1 cellular context compared by ENCODE assay signal in the genomic region with DNA sequence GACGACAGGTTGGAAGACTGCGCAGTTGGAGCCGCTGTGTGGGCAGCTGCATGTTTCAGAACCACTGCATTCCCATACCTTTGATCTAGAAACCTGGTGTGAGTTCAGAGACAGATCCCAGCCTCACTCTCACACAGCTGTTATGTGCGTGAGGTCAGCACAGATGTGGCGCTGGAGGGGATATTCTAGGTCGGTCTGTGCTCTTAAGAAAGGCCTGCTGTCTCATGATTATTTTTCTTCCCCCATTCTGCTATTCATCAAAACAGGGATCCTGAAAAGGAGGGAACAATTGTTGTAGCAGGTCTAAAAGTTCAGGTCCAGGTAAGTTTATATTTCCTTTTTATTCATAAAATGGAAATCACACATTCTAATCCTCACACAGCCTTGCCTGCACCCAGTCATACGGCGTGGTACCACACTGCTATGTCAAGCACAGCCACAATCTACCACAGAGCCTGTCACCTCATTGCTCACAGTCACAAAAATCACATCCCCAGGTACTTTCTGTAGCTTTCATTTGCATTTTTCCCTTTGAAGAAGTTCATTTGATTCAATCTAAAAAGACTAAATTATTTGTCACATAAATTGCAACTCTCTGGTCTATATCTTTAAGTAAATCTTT.
TF ChIP-seq lines count a peak whose summit lies in the region.

No MANE protein-coding gene starts in this region.

TF ChIP-seq in A549, 52 proteins besides CTCF, POLR2A, EP300 and RAD21 (continued from another document):
- TF ChIP-seq, protein P1, sequence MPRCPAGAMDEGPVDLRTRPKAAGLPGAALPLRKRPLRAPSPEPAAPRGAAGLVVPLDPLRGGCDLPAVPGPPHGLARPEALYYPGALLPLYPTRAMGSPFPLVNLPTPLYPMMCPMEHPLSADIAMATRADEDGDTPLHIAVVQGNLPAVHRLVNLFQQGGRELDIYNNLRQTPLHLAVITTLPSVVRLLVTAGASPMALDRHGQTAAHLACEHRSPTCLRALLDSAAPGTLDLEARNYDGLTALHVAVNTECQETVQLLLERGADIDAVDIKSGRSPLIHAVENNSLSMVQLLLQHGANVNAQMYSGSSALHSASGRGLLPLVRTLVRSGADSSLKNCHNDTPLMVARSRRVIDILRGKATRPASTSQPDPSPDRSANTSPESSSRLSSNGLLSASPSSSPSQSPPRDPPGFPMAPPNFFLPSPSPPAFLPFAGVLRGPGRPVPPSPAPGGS (IDR thresholded peaks at IDR 0.05) = 0 out of 3 replicates have a peak, but pooled peaks have one; percentile 10
- TF ChIP-seq GATA3 (IDR thresholded peaks at IDR 0.05; ENCODE audit: borderline replicate concordance) (no peak), CHD2 (IDR thresholded peaks at IDR 0.05; ENCODE audit: low read length, partially characterized antibody) (no peak)
